Comparison of ENCODE assay signal across 29 cellular contexts in genomic region chr11:109237636-109238035, GRCh38.
"Had no signal": no experiment of that assay in that cellular context is flagged by ENCODE, and none has a peak within 500 bp of the region (broad histone marks: within the 10 kb centered on the region; RNA-seq: fewer than 3 reads in every experiment).

No MANE protein-coding gene starts in this region.

- H3K27ac Mint-ChIP-seq: activated CD4-positive, alpha-beta T cell treated with anti-CD3 and anti-CD28 coated beads for 36 hours; activated CD8-positive, alpha-beta T cell treated with anti-CD3 and anti-CD28 coated beads for 36 hours; activated naive CD4-positive, alpha-beta T cell treated with anti-CD3 and anti-CD28 coated beads, Interleukin-2, amount 10 ng/mL, durations not matched to agents 7 days and 5 days; activated naive CD8-positive, alpha-beta T cell treated with anti-CD3 and anti-CD28 coated beads, Interleukin-2, amount 10 ng/mL, durations not matched to agents 7 days and 5 days; activated T-cell treated with anti-CD3 and anti-CD28 coated beads, Interleukin-2, amount 50 U/mL, for 72 hours; activated T-helper 2 cell treated with anti-CD3 and anti-CD28 coated beads, Interferon-gamma antibody, Interleukin-2, Interleukin-4, amounts not matched to agents 10 μg/mL and 5 μg/mL and 100 μg/mL, durations not matched to agents 14 hours and 24 hours and 36 hours had no signal

- H3K36me3 ChIP-seq: adrenal gland, brain microvascular endothelial cell, cardiac muscle cell, WERI-Rb-1 had no signal

- H3K9me3 ChIP-seq: adrenal gland had no signal

- H3K27me3 ChIP-seq: adrenal gland, brain microvascular endothelial cell, cardiac muscle cell had no signal

- H3K27ac ChIP-seq: adrenal gland, brain microvascular endothelial cell, cardiac muscle cell, SK-N-MC, WERI-Rb-1 had no signal

- H3K9me3 Mint-ChIP-seq: activated CD8-positive, alpha-beta T cell treated with anti-CD3 and anti-CD28 coated beads for 36 hours; activated naive CD4-positive, alpha-beta T cell treated with anti-CD3 and anti-CD28 coated beads, Interleukin-2, amount 10 ng/mL, durations not matched to agents 7 days and 5 days; activated naive CD8-positive, alpha-beta T cell treated with anti-CD3 and anti-CD28 coated beads, Interleukin-2, amount 10 ng/mL, durations not matched to agents 7 days and 5 days; activated T-helper 2 cell treated with anti-CD3 and anti-CD28 coated beads, Interferon-gamma antibody, Interleukin-2, Interleukin-4, amounts not matched to agents 10 μg/mL and 5 μg/mL and 100 μg/mL, durations not matched to agents 14 hours and 24 hours and 36 hours had no signal

- H3K4me3 Mint-ChIP-seq: activated CD4-positive, alpha-beta T cell treated with anti-CD3 and anti-CD28 coated beads for 36 hours; activated CD8-positive, alpha-beta T cell treated with anti-CD3 and anti-CD28 coated beads for 36 hours; activated naive CD4-positive, alpha-beta T cell treated with anti-CD3 and anti-CD28 coated beads, Interleukin-2, amount 10 ng/mL, durations not matched to agents 7 days and 5 days; activated naive CD8-positive, alpha-beta T cell treated with anti-CD3 and anti-CD28 coated beads, Interleukin-2, amount 10 ng/mL, durations not matched to agents 7 days and 5 days; activated T-cell treated with anti-CD3 and anti-CD28 coated beads, Interleukin-2, amount 50 U/mL, for 72 hours had no signal

- ATAC-seq: activated CD4-positive, alpha-beta T cell treated with anti-CD3 and anti-CD28 coated beads for 36 hours; activated CD8-positive, alpha-beta T cell treated with anti-CD3 and anti-CD28 coated beads for 36 hours; activated T-cell treated with anti-CD3 and anti-CD28 coated beads, Interleukin-2, amount 50 U/mL, for 72 hours; K562; Panc1; Right ventricle myocardium inferior had no signal

- H3K4me3 ChIP-seq: adrenal gland, cardiac muscle cell, K562, SK-N-MC had no signal

- H3K4me1 ChIP-seq: adrenal gland had no signal

- H3K27me3 Mint-ChIP-seq: activated CD4-positive, alpha-beta T cell treated with anti-CD3 and anti-CD28 coated beads for 36 hours; activated naive CD4-positive, alpha-beta T cell treated with anti-CD3 and anti-CD28 coated beads, Interleukin-2, amount 10 ng/mL, durations not matched to agents 7 days and 5 days; activated naive CD8-positive, alpha-beta T cell treated with anti-CD3 and anti-CD28 coated beads, Interleukin-2, amount 10 ng/mL, durations not matched to agents 7 days and 5 days had no signal

- FAIRE-seq: K562 had no signal

- H3K36me3 Mint-ChIP-seq: activated naive CD4-positive, alpha-beta T cell treated with anti-CD3 and anti-CD28 coated beads, Interleukin-2, amount 10 ng/mL, durations not matched to agents 7 days and 5 days; activated naive CD8-positive, alpha-beta T cell treated with anti-CD3 and anti-CD28 coated beads, Interleukin-2, amount 10 ng/mL, durations not matched to agents 7 days and 5 days had no signal

- H3K4me1 Mint-ChIP-seq: activated CD4-positive, alpha-beta T cell treated with anti-CD3 and anti-CD28 coated beads for 36 hours; activated naive CD4-positive, alpha-beta T cell treated with anti-CD3 and anti-CD28 coated beads, Interleukin-2, amount 10 ng/mL, durations not matched to agents 7 days and 5 days; activated naive CD8-positive, alpha-beta T cell treated with anti-CD3 and anti-CD28 coated beads, Interleukin-2, amount 10 ng/mL, durations not matched to agents 7 days and 5 days had no signal

- DNase-seq: activated CD4-positive, alpha-beta T cell treated with anti-CD3 and anti-CD28 coated beads for 36 hours; activated CD4-positive, alpha-beta T cell treated with anti-CD3 and anti-CD28 coated beads, Interleukin-2, amount 50 U/mL, for 1 hour; activated CD8-positive, alpha-beta memory T cell treated with anti-CD3 and anti-CD28 coated beads, Interleukin-2, amount 50 U/mL, for 4 hours; activated CD8-positive, alpha-beta T cell treated with anti-CD3 and anti-CD28 coated beads for 36 hours; activated gamma-delta T cell treated with Interleukin-2 at 50 U/mL for 16 hours; activated naive CD4-positive, alpha-beta T cell treated with anti-CD3 and anti-CD28 coated beads, Interleukin-2, amount 10 ng/mL, durations not matched to agents 7 days and 5 days; activated naive CD8-positive, alpha-beta T cell treated with anti-CD3 and anti-CD28 coated beads, Interleukin-2, amount 10 ng/mL, durations not matched to agents 7 days and 5 days; activated T-cell treated with anti-CD3 and anti-CD28 coated beads, Interleukin-2, amount 50 U/mL, for 72 hours; adrenal gland; aorta; brain microvascular endothelial cell; Karpas-422; NCI-H1092; NCI-H1417; NCI-H1930; NCI-H345; NCI-H510A treated with DMSO at 0.1 percent for 48 hours; NCI-H69; NK-92 treated with Interleukin-12 subunit alpha and Interleukin-12 subunit beta, amount 100 ng/mL, for 24 hours; OCI-M1; RPMI8226; T-helper 1 cell; WERI-Rb-1 had no signal
